In the genomic region with DNA sequence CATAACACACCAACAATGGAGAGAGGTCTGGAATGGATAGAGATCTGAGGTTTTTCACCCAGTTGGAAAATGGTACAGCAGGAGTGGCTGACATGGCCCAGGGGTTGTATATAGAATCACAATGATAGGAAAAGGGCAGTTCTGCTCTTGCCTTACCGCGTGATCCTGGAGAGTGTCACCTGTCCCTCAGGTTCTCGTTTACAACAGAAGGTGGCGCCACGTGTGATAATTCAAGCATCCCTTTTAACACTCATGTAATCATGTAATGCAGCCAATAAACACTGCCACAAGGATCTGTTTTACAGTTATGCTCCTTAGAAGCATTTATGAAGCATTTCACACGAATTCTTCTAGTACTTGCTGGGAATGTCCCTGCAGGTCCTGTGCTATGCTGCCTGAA, we compare ENCODE assay signal across 8 cellular contexts. TPM values are rescaled to one million over a fixed set of nuclear protein-coding genes. Genes with fewer than 3 reads are reported as not detected.
A peak's percentile ranks its signal among the peaks of the same experiment; 100 is the strongest.
DNase-seq lines count a peak whose midpoint lies in the region; ATAC-seq and TF ChIP-seq lines count a peak whose summit lies in the region.

No MANE protein-coding gene starts in this region.

- no peak overlapping the region for H2AFZ ChIP-seq in OCI-LY7 (ENCODE audit: low read length)

- H3K9me2 ChIP-seq in OCI-LY7 (ENCODE audit: insufficient read depth, low read length), result no peaks in the 10 kb centered on the region

- H3K4me3 ChIP-seq in AG09309 (ENCODE audit: control insufficient read depth, low read depth, low read length) (no peak overlapping the region), GM12875 (ENCODE audit: low read depth, low read length) (no peak overlapping the region), OCI-LY7 (ENCODE audit: low read depth, low read length, poor library complexity, severe bottlenecking) (no peak overlapping the region), testis (no peak overlapping the region)

- intact Hi-C loops in OCI-LY7 (cut with micrococcal nuclease; ENCODE audit: unreplicated experiment), result no loop called here
- intact Hi-C loops in testis (cut with DNase I; ENCODE audit: low total_unique reads), result no loop called here

- peak; percentile 46 for ATAC-seq in foreskin keratinocyte
- no peak for ATAC-seq in GM18909 (IDR thresholded peaks at IDR 0.05; ENCODE audit: poor library complexity, unreplicated experiment)

- POLR2A ChIA-PET in OCI-LY7 (lab: Charles Lee), result no interaction called here

- H3K4me2 ChIP-seq in OCI-LY7 (ENCODE audit: low read length), result no peak overlapping the region

- 40 to 46% methylated on average over 6 of the region's 6 CpGs for WGBS in testis, 2 donors

- BruUV-seq in OCI-LY7 (replicated peaks; lab: Mats Ljungman, UMichigan), result no TSS peak

- H3K27ac ChIP-seq in OCI-LY7 (ENCODE audit: low read depth, low read length, poor library complexity, severe bottlenecking), result no peak overlapping the region
- no peak overlapping the region for H3K27ac ChIP-seq in foreskin keratinocyte
- H3K27ac ChIP-seq in testis, result no peak overlapping the region

- TF ChIP-seq POLR2A in testis (IDR thresholded peaks at IDR 0.05), result no peak

- H3K9me3 ChIP-seq in OCI-LY7 (ENCODE audit: low read length) (no peaks in the 10 kb centered on the region), testis (no peaks in the 10 kb centered on the region)

- H3K27me3 ChIP-seq in foreskin keratinocyte (peaks cover 29% of the 10 kb centered on the region), testis (no peaks in the 10 kb centered on the region)

- DNase-seq in AG09309 (ENCODE audit: low read depth) (no peak), OCI-LY7 (ENCODE audit: low spot score) (peak; percentile 47), foreskin keratinocyte (no peak), testis (peak; percentile 69), cortex of kidney (lab: John Stamatoyannopoulos, UW) (no peak), hypothalamus (lab: John Stamatoyannopoulos, UW) (no peak)

- H3K4me1 ChIP-seq in OCI-LY7 (ENCODE audit: insufficient read depth, low read length, poor library complexity, severe bottlenecking), result peaks cover 8% of the 10 kb centered on the region
- no peaks in the 10 kb centered on the region for H3K4me1 ChIP-seq in foreskin keratinocyte
- H3K4me1 ChIP-seq in testis, result no peaks in the 10 kb centered on the region

- TF ChIP-seq CTCF in AG09309 (IDR thresholded peaks at IDR 0.05; ENCODE audit: control insufficient read depth, insufficient read depth, low read depth, low read length, missing control alignments) (peak; percentile 2), GM12875 (IDR thresholded peaks at IDR 0.05; ENCODE audit: borderline replicate concordance, insufficient read depth, low read depth, low read length) (peak; percentile 42; the same call in 1 of the 2 replicates), OCI-LY7 (conservative IDR thresholded peaks at IDR 0.05; ENCODE audit: low read length) (peak; percentile 71), foreskin keratinocyte (conservative IDR thresholded peaks at IDR 0.05) (peak; percentile 62), testis (IDR thresholded peaks at IDR 0.05) (no peak)

- CTCF ChIA-PET in OCI-LY7 (lab: Charles Lee; ENCODE audit: unreplicated experiment), result no interaction called here

- H3K36me3 ChIP-seq in OCI-LY7 (ENCODE audit: insufficient read depth, low read length), result no peaks in the 10 kb centered on the region
- no peaks in the 10 kb centered on the region for H3K36me3 ChIP-seq in testis (ENCODE audit: low read depth, missing control alignments)

- H4K20me1 ChIP-seq in OCI-LY7 (ENCODE audit: insufficient read depth, low read length), result no peaks in the 10 kb centered on the region

- no peaks in the 10 kb centered on the region for H3K79me2 ChIP-seq in OCI-LY7 (ENCODE audit: insufficient read depth, low read depth, low read length)

RNA-seq across cellular contexts. Expression of gene WFDC2, which starts 12.9 kb away (rescaled TPM):
- total RNA-seq in OCI-LY7 (2014; rRNA removed; shearing (Covaris generic)), result 4.4 TPM in 1 of 2 replicates, not detected in the other
- total RNA-seq in OCI-LY7 (2022) (0.46 TPM in 1 of 2 replicates, not detected in the other), foreskin keratinocyte (0.42 TPM in 1 of 2 replicates, not detected in the other), testis (10 to 100 TPM in 1 of 2 donors, 1 to 10 TPM in 1; 6.1 to 32.0 TPM)
- polyA plus RNA-seq in foreskin keratinocyte (0.90 and 1.1 TPM in 2 replicates), testis (ENCODE audit: insufficient read depth, low read depth, low replicate concordance) (37.6 TPM)

RNA-seq across cellular contexts. Expression of gene PIGT, which starts 40.7 kb away (rescaled TPM):
- 75.7 and 104 TPM in 2 replicates for total RNA-seq in OCI-LY7 (2014; rRNA removed; shearing (Covaris generic))
- total RNA-seq in OCI-LY7 (2022), result 79.4 and 89.2 TPM in 2 replicates
- total RNA-seq in foreskin keratinocyte, result 53.9 and 60.4 TPM in 2 replicates
- polyA plus RNA-seq in foreskin keratinocyte, result 59.7 and 67.2 TPM in 2 replicates
- total RNA-seq in testis, result 100 to 1,000 TPM; 115 to 140 TPM
- 137 TPM for polyA plus RNA-seq in testis (ENCODE audit: insufficient read depth, low read depth, low replicate concordance)

RNA-seq across cellular contexts. Expression of gene DBNDD2, which starts 48.5 kb away (rescaled TPM):
- 0.57 TPM in 1 of 2 replicates, not detected in the other for total RNA-seq in OCI-LY7 (2014; rRNA removed; shearing (Covaris generic))
- total RNA-seq in OCI-LY7 (2022) (not detected in 2 replicates), foreskin keratinocyte (42.7 and 47.4 TPM in 2 replicates), testis (10 to 100 TPM in 1 of 2 donors, 1 to 10 TPM in 1; 7.9 to 10.0 TPM)
- polyA plus RNA-seq in foreskin keratinocyte (60.6 and 68.0 TPM in 2 replicates), testis (ENCODE audit: insufficient read depth, low read depth, low replicate concordance) (39.3 TPM)

RNA-seq across cellular contexts. Expression of gene SPINT3, which starts 58.8 kb away (rescaled TPM):
- not detected in 2 replicates for total RNA-seq in OCI-LY7 (2014; rRNA removed; shearing (Covaris generic))
- total RNA-seq in OCI-LY7 (2022) (not detected in 2 replicates), foreskin keratinocyte (not detected in 2 replicates), testis (not detected)
- polyA plus RNA-seq in foreskin keratinocyte (not detected in 2 replicates), testis (ENCODE audit: insufficient read depth, low read depth, low replicate concordance) (not detected)

Comparison
In these comparisons a context has a peak if more than half of its experiments do, and no peak if none do; other contexts are left out.
1. DNase-seq: peak in OCI-LY7 (single experiment) and testis (single experiment); none in AG09309 (single experiment), foreskin keratinocyte (0 of 2), cortex of kidney (single experiment) and hypothalamus (0 of 51).
2. CTCF ChIP-seq: peak in AG09309 (single experiment), GM12875 (single experiment), OCI-LY7 (single experiment) and foreskin keratinocyte (single experiment); none in testis (0 of 3).
3. RNA of gene DBNDD2, which starts 48.5 kb away (total RNA-seq): 42.7 to 47.4 TPM in foreskin keratinocyte and 7.9 to 10.0 TPM in testis; 0.57 TPM in OCI-LY7; every median in the first group is over 4 times any median in the second.